In the genomic region with DNA sequence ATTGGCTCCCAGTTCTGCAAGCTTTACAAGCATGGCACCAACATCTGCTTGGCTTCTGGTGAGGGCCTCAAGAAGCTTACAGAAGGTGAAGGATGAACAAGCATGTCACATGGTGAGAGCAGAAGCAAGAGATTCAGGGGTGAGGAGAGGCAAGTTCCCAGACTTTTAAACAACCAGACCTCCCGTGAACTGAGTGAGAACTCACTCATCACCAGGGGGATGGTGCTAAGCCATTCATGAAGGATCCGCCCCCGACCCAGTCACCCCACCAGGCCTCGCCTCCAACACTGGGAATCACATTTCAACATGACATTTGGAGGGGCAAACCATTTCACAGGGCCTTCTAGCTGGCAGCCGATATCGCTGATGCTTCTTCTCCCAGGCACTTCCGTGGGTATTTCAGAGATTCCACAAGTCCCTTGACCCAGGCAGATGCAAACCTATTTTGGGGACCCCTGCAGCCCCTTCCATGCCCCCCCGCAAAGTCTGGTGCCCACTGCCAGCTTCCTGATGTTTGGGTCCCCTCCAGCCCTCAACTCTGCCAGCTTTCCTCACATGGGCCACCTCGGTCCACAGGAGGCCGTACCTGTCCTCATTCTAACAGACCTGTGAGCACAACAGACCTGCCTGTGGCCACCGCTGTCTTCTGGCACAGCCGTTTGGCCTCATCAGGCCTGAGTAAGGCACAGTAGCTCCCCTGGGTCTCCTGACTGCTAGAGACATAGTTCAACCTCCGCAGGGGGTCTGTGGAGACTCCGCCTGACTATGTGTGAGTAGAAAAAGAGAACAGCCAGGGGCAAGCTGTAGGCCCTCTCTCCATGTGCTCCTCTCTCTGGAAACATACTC, we compare ENCODE assay signal across 21 cellular contexts.
DNase-seq lines count a peak whose midpoint lies in the region; ATAC-seq and TF ChIP-seq lines count a peak whose summit lies in the region.
"Had no signal": no experiment of that assay in that cellular context is flagged by ENCODE, and none has a peak within 500 bp of the region (broad histone marks: within the 10 kb centered on the region; RNA-seq: fewer than 3 reads in every experiment).

No MANE protein-coding gene starts in this region.

- H3K9me3 ChIP-seq in RWPE2 (ENCODE audit: severe bottlenecking), result no peaks in the 10 kb centered on the region
- H3K9me3 ChIP-seq: adrenal gland, mucosa of descending colon had no signal

- TF ChIP-seq CTCF in RWPE2 (IDR thresholded peaks at IDR 0.05; ENCODE audit: poor library complexity, severe bottlenecking) (no peak), fibroblast of villous mesenchyme (IDR thresholded peaks at IDR 0.05; ENCODE audit: insufficient read depth, low read depth, low read length) (no peak)

- ATAC-seq in RWPE2 (ENCODE audit: low read depth) (no peak), HG02973 (IDR thresholded peaks at IDR 0.05; ENCODE audit: unreplicated experiment) (no peak), GM18868 (IDR thresholded peaks at IDR 0.05; ENCODE audit: unreplicated experiment) (no peak)
- ATAC-seq: activated T-helper 17 cell treated with anti-CD3 and anti-CD28 coated beads, Interleukin-2, amount 50 U/mL, for 72 hours; left colon; mucosa of descending colon had no signal

- no peak overlapping the region for H3K27ac ChIP-seq in RWPE2 (ENCODE audit: poor library complexity, severe bottlenecking)
- H3K27ac ChIP-seq: adrenal gland had no signal

- peaks cover 8% of the 10 kb centered on the region for H3K4me1 ChIP-seq in RWPE2 (ENCODE audit: insufficient read depth, poor library complexity, severe bottlenecking)

- DNase-seq in Daoy (ENCODE audit: low read depth), result peak; percentile 66
- DNase-seq in RWPE2 (ENCODE audit: low spot score), result peak; percentile 39
- DNase-seq in fibroblast of villous mesenchyme (ENCODE audit: low read depth), result peak; percentile 43
- DNase-seq in renal cortical epithelial cell (ENCODE audit: low read depth), result peak; percentile 27
- no peak for DNase-seq in iPS-NIHi11 (ENCODE audit: low spot score)
- no peak for DNase-seq in NCI-H1694 (lab: John Stamatoyannopoulos, UW)
- DNase-seq: activated CD4-positive, alpha-beta T cell treated with anti-CD3 and anti-CD28 coated beads for 1 hour; AML-193; central memory CD4-positive, alpha-beta T cell; effector CD8-positive, alpha-beta T cell; GF-D8; left colon; mucosa of descending colon; NCI-H2171; NCI-H82; stimulated activated CD4-positive, alpha-beta T cell treated with anti-CD3 and anti-CD28 coated beads, Interleukin-4, amount 100 ng/mL, for 1 hour had no signal

- no peaks in the 10 kb centered on the region for H3K36me3 ChIP-seq in RWPE2 (ENCODE audit: low read depth)
- H3K36me3 ChIP-seq: adrenal gland had no signal

- H3K27me3 ChIP-seq in RWPE2 (ENCODE audit: insufficient read depth, poor library complexity, severe bottlenecking), result no peaks in the 10 kb centered on the region
- H3K27me3 ChIP-seq: adrenal gland had no signal

- H3K4me3 ChIP-seq in RWPE2 (ENCODE audit: severe bottlenecking) (no peak overlapping the region), fibroblast of villous mesenchyme (ENCODE audit: low read depth, low read length) (no peak overlapping the region)
- H3K4me3 ChIP-seq: adrenal gland, mucosa of descending colon, skin epidermis had no signal

Comparison
In these comparisons a context has a peak if more than half of its experiments do, and no peak if none do; other contexts are left out.
1. DNase-seq: peak in Daoy (single experiment), RWPE2 (single experiment), fibroblast of villous mesenchyme (single experiment) and renal cortical epithelial cell (single experiment); none in iPS-NIHi11 (single experiment) and NCI-H1694 (single experiment).